Comparison of ENCODE assay signal across 14 cellular contexts in genomic region chr13:77737583-77738200, GRCh38. TPM values are rescaled to one million over a fixed set of nuclear protein-coding genes. Genes with fewer than 3 reads are reported as not detected.
A peak's percentile ranks its signal among the peaks of the same experiment; 100 is the strongest.
DNase-seq lines count a peak whose midpoint lies in the region; ATAC-seq lines count a peak whose summit lies in the region.
"Had no signal": no experiment of that assay in that cellular context is flagged by ENCODE, and none has a peak within 500 bp of the region (broad histone marks: within the 10 kb centered on the region; RNA-seq: fewer than 3 reads in every experiment).

No MANE protein-coding gene starts in this region.

- H3K4me3 Mint-ChIP-seq in activated T-cell treated with anti-CD3 and anti-CD28 coated beads, Interleukin-2, amount 50 U/mL, for 4 hours = no peak overlapping the region

- H3K36me3 Mint-ChIP-seq in activated T-cell treated with anti-CD3 and anti-CD28 coated beads, Interleukin-2, amount 50 U/mL, for 4 hours (ENCODE audit: insufficient read depth) = peaks cover 6% of the 10 kb centered on the region

- H3K27me3 Mint-ChIP-seq in activated T-cell treated with anti-CD3 and anti-CD28 coated beads, Interleukin-2, amount 50 U/mL, for 4 hours (ENCODE audit: low read depth) = no peaks in the 10 kb centered on the region

- peak; percentile 85 to 93 for ATAC-seq in activated T-cell treated with anti-CD3 and anti-CD28 coated beads, Interleukin-2, amount 50 U/mL, for 4 hours
- peak; percentile 62 for ATAC-seq in GM21737 (IDR thresholded peaks at IDR 0.05; ENCODE audit: unreplicated experiment)
- peak; percentile 84 for ATAC-seq in HG03196 (IDR thresholded peaks at IDR 0.05; ENCODE audit: unreplicated experiment)
- ATAC-seq: HCT116, mucosa of descending colon had no signal

- DNase-seq in activated T-cell treated with anti-CD3 and anti-CD28 coated beads, Interleukin-2, amount 50 U/mL, for 4 hours = no peak
- no peak for DNase-seq in activated T-cell treated with anti-CD3 and anti-CD28 coated beads, Interleukin-2, amount 50 U/mL, for 1 hour
- peak; percentile 38 for DNase-seq in stimulated activated CD8-positive, alpha-beta memory T cell treated with anti-CD3 and anti-CD28 coated beads, Interleukin-4, amount 100 ng/mL, for 48 hours
- DNase-seq in HuH-7 (ENCODE audit: low spot score) = no peak
- DNase-seq in HT-29 (ENCODE audit: low spot score) = no peak
- DNase-seq in SHP77 treated with DMSO at 0.1 percent for 48 hours (lab: John Stamatoyannopoulos, UW) = no peak
- DNase-seq: activated effector memory CD4-positive, alpha-beta T cell treated with Interleukin-2 at 50 U/mL for 16 hours; effector CD8-positive, alpha-beta T cell; mucosa of descending colon; NCI-H1048; stimulated activated naive CD4-positive, alpha-beta T cell treated with Interleukin-2 at 50 U/mL for 16 hours had no signal

- no peaks in the 10 kb centered on the region for H3K9me3 Mint-ChIP-seq in activated T-cell treated with anti-CD3 and anti-CD28 coated beads, Interleukin-2, amount 50 U/mL, for 4 hours

- peaks cover 12% of the 10 kb centered on the region for H3K4me1 Mint-ChIP-seq in activated T-cell treated with anti-CD3 and anti-CD28 coated beads, Interleukin-2, amount 50 U/mL, for 4 hours (ENCODE audit: low read depth)

RNA-seq across cellular contexts. Expression of gene SLAIN1, which starts 40.2 kb away (rescaled TPM):
- 10 to 100 TPM; 20.8 to 23.0 (median 22.0) TPM for total RNA-seq in activated T-cell treated with anti-CD3 and anti-CD28 coated beads, Interleukin-2, amount 50 U/mL, for 4 hours
- not detected in 2 replicates for total RNA-seq in HT-29 (2014; rRNA removed; shearing (Covaris generic))

Comparison
In these comparisons a context has a peak if more than half of its experiments do, and no peak if none do; other contexts are left out.
1. RNA of gene SLAIN1, which starts 40.2 kb away (total RNA-seq): 20.8 to 23.0 TPM in activated T-cell treated with anti-CD3 and anti-CD28 coated beads, Interleukin-2, amount 50 U/mL, for 4 hours; not detected in HT-29; every median in the first group is over 10 times any median in the second.
2. Peak in every context shown above with its lines, with median percentiles within 50 percentile points of each other: ATAC-seq.